ENCODE assay signal across 19 cellular contexts in the genomic region with DNA sequence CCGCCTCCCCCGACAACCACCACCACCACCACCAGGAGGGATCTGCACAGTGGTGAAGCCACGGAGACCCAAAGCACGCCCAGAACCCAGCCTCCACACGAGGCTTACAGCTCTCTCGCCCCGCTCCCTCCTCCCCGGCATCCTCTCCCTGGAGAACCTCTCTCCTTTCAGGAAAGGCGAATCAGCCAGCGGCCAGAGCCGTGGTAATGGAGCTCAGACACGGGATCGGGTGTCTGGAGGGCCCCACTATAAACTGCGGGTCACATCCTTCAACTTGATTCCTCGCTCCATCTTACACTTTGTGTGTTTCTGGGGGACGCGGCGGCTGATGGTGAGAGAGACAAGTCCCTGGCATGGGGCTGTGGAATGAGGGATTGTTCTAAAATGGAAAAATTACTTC.
DNase-seq lines count a peak whose midpoint lies in the region; ATAC-seq, FAIRE-seq and TF ChIP-seq lines count a peak whose summit lies in the region.
"Had no signal": no experiment of that assay in that cellular context is flagged by ENCODE, and none has a peak within 500 bp of the region (broad histone marks: within the 10 kb centered on the region; RNA-seq: fewer than 3 reads in every experiment).

No MANE protein-coding gene starts in this region.

- CTCF ChIA-PET in MCF 10A (lab: Yijun Ruan, JAX) (no interaction called here), endothelial cell of umbilical vein (lab: Charles Lee) (no interaction called here)

- H2AFZ ChIP-seq in endothelial cell of umbilical vein (ENCODE audit: low read depth, low read length): peak overlapping the region; percentile 15

- H3K4me3 Mint-ChIP-seq in MCF 10A (ENCODE audit: unreplicated experiment) (no peak overlapping the region), nephron progenitor cell (no peak overlapping the region)
- H3K4me3 Mint-ChIP-seq: CD4-positive, alpha-beta T cell; H9 had no signal

- POLR2A ChIA-PET in MCF 10A (lab: Yijun Ruan, JAX): no interaction called here
- POLR2A ChIA-PET in endothelial cell of umbilical vein (lab: Charles Lee): no interaction called here

- DNase-seq in MCF 10A (ENCODE audit: unreplicated experiment): no peak
- DNase-seq in breast epithelium (ENCODE audit: low spot score in 2 of 2): no peak
- no peak for DNase-seq in endothelial cell of umbilical vein (ENCODE audit: low read depth, low spot score)
- DNase-seq in nephron progenitor cell: peak; percentile 36
- DNase-seq in posterior cingulate gyrus: no peak
- DNase-seq in Right ventricle myocardium superior: no peak
- DNase-seq: AML-193; Caco-2; CD4-positive, alpha-beta T cell; GOT3; H9 had no signal

- H4K20me1 ChIP-seq in endothelial cell of umbilical vein (replicated peaks; ENCODE audit: control insufficient read depth, extremely low read depth, insufficient read depth, low read length): no peaks in the 10 kb centered on the region

- no peak overlapping the region for H3K27ac ChIP-seq in breast epithelium
- peak overlapping the region; percentile 98 for H3K27ac ChIP-seq in VCaP
- H3K27ac ChIP-seq in endothelial cell of umbilical vein (ENCODE audit: insufficient read depth, low read depth, low read length): no peak overlapping the region
- H3K27ac ChIP-seq: 22Rv1, A549, C4-2B had no signal

- H3K9me3 ChIP-seq in breast epithelium (no peaks in the 10 kb centered on the region), endothelial cell of umbilical vein (replicated peaks; ENCODE audit: control insufficient read depth, insufficient read depth, low read length) (no peaks in the 10 kb centered on the region)
- H3K9me3 ChIP-seq: A549, Caco-2 had no signal

- H3K36me3 Mint-ChIP-seq in MCF 10A (ENCODE audit: insufficient read depth, unreplicated experiment): no peaks in the 10 kb centered on the region
- H3K36me3 Mint-ChIP-seq in nephron progenitor cell (ENCODE audit: low read depth): no peaks in the 10 kb centered on the region

- H3K27me3 ChIP-seq in breast epithelium: no peaks in the 10 kb centered on the region
- no peaks in the 10 kb centered on the region for H3K27me3 ChIP-seq in endothelial cell of umbilical vein (ENCODE audit: control insufficient read depth in 2 of 2, insufficient read depth in 2 of 2, low read length in 2 of 2)

- no peaks in the 10 kb centered on the region for H3K9me1 ChIP-seq in endothelial cell of umbilical vein (replicated peaks; ENCODE audit: control insufficient read depth, extremely low read depth, insufficient read depth, low read length)

- no peak for FAIRE-seq in endothelial cell of umbilical vein (lab: Jason Lieb, UNC)
- FAIRE-seq: A549, D721Med, G401.6, GM12891 had no signal

- H3K36me3 ChIP-seq in breast epithelium (no peaks in the 10 kb centered on the region), endothelial cell of umbilical vein (ENCODE audit: control insufficient read depth in 2 of 2, extremely low read depth in 1 of 2, insufficient read depth in 2 of 2, low read length in 2 of 2) (no peaks in the 10 kb centered on the region)

- no peaks in the 10 kb centered on the region for H3K4me1 ChIP-seq in breast epithelium
- peaks cover 27% of the 10 kb centered on the region for H3K4me1 ChIP-seq in endothelial cell of umbilical vein (ENCODE audit: control insufficient read depth, extremely low read depth, insufficient read depth, low read length)

- no peak overlapping the region for H3K9ac ChIP-seq in endothelial cell of umbilical vein (replicated peaks; ENCODE audit: extremely low read depth, insufficient read depth, low read length)

- no peaks in the 10 kb centered on the region for H3K79me2 ChIP-seq in endothelial cell of umbilical vein (ENCODE audit: control insufficient read depth, insufficient read depth, low read length)

- ATAC-seq in GM18873 (IDR thresholded peaks at IDR 0.05; ENCODE audit: low FRiP score, unreplicated experiment): no peak
- ATAC-seq in Right ventricle myocardium superior (ENCODE audit: poor library complexity): no peak
- ATAC-seq: A549 had no signal

- dilution Hi-C loops in endothelial cell of umbilical vein (cut with MboI; ENCODE audit: extremely low pct_ligation_motif_present, low sequenced_read_pairs): no loop called here

- H3K27me3 Mint-ChIP-seq in MCF 10A (ENCODE audit: insufficient read depth, unreplicated experiment) (no peaks in the 10 kb centered on the region), nephron progenitor cell (ENCODE audit: low read depth, poor library complexity) (peaks cover 9% of the 10 kb centered on the region)

- H3K9me3 Mint-ChIP-seq in MCF 10A (ENCODE audit: unreplicated experiment) (no peaks in the 10 kb centered on the region), nephron progenitor cell (no peaks in the 10 kb centered on the region)
- H3K9me3 Mint-ChIP-seq: CD4-positive, alpha-beta T cell; H9 had no signal

- H3K4me1 Mint-ChIP-seq in MCF 10A (ENCODE audit: insufficient read depth, unreplicated experiment) (peaks cover 29% of the 10 kb centered on the region), nephron progenitor cell (peaks cover 52% of the 10 kb centered on the region)

- H3K27ac Mint-ChIP-seq in MCF 10A (ENCODE audit: low read depth, unreplicated experiment) (peak overlapping the region; percentile 44), nephron progenitor cell (no peak overlapping the region)
- H3K27ac Mint-ChIP-seq: CD4-positive, alpha-beta T cell; H9 had no signal

- BruUV-seq in MCF 10A (replicated peaks; lab: Mats Ljungman, UMichigan) (no TSS peak), endothelial cell of umbilical vein (replicated peaks; lab: Mats Ljungman, UMichigan) (no TSS peak)

- no peak overlapping the region for H3K4me2 ChIP-seq in endothelial cell of umbilical vein (ENCODE audit: insufficient read depth, low read length)
- H3K4me2 ChIP-seq: A549 had no signal

- TF ChIP-seq POLR2A in breast epithelium (IDR thresholded peaks at IDR 0.05) (no peak), endothelial cell of umbilical vein (IDR thresholded peaks at IDR 0.05; ENCODE audit: low read depth, low read length) (no peak)

- H3K4me3 ChIP-seq in breast epithelium: no peak overlapping the region
- H3K4me3 ChIP-seq in endothelial cell of umbilical vein (replicated peaks in 1 of 3; ENCODE audit: insufficient read depth in 1 of 3, low read depth in 1 of 3, low read length in 3 of 3): no peak overlapping the region
- H3K4me3 ChIP-seq: A549 had no signal

- TF ChIP-seq CTCF in MCF 10A (IDR thresholded peaks at IDR 0.05; ENCODE audit: unreplicated experiment): no peak
- no peak for TF ChIP-seq CTCF in breast epithelium (IDR thresholded peaks at IDR 0.05)
- no peak for TF ChIP-seq CTCF in VCaP (conservative IDR thresholded peaks at IDR 0.05)
- no peak for TF ChIP-seq CTCF in endothelial cell of umbilical vein (IDR thresholded peaks at IDR 0.05; ENCODE audit: extremely low read depth in 1 of 2, insufficient read depth in 1 of 2, low read depth in 1 of 2, low read length in 2 of 2)
- TF ChIP-seq CTCF in nephron progenitor cell (IDR thresholded peaks at IDR 0.05): no peak

- intact Hi-C loops in MCF 10A (cut with micrococcal nuclease) (loop anchor here (5.0 kb wide), 1 partner anchor 108 kb away; no protein-coding TSS in a partner anchor), breast epithelium (cut with DNase I; ENCODE audit: low total_unique reads) (loop anchor here (5.0 kb wide), 1 partner anchor 944 kb away; no protein-coding TSS in a partner anchor), endothelial cell of umbilical vein (cut with micrococcal nuclease) (no loop called here), posterior cingulate gyrus (cut with DNase I) (no loop called here), Right ventricle myocardium superior (cut with DNase I) (no loop called here)

TF ChIP-seq in endothelial cell of umbilical vein, 7 proteins besides CTCF, POLR2A, EP300 and RAD21:
- TF ChIP-seq MYC (IDR thresholded peaks at IDR 0.05; ENCODE audit: low read depth, low read length): no peak
- TF ChIP-seq EZH2 (IDR thresholded peaks at IDR 0.05; ENCODE audit: borderline replicate concordance, low read depth, low read length, severe bottlenecking): no peak
- no peak for TF ChIP-seq GATA2 (IDR thresholded peaks at IDR 0.05; ENCODE audit: insufficient read depth, insufficient read length, low read depth, low read length)
- no peak for TF ChIP-seq FOS (IDR thresholded peaks at IDR 0.05; ENCODE audit: borderline replicate concordance, insufficient read depth, low read length)

Comparison
In these comparisons a context has a peak if more than half of its experiments do, and no peak if none do; other contexts are left out.
1. intact Hi-C loops: an anchor here in MCF 10A (5.0 kb wide) and breast epithelium (5.0 kb wide); none called in endothelial cell of umbilical vein, posterior cingulate gyrus and Right ventricle myocardium superior.